In genomic region chr1:156160000-156160743, GRCh38 we compare ENCODE assay signal across 2 cellular contexts.
A peak's percentile ranks its signal among the peaks of the same experiment; 100 is the strongest.
TF ChIP-seq lines count a peak whose summit lies in the region.

No MANE protein-coding gene starts in this region.

TF ChIP-seq in liver, 16 proteins besides CTCF, POLR2A, EP300 and RAD21:
- TF ChIP-seq NR2F2 (IDR thresholded peaks at IDR 0.05) = peak; percentile 93
- peak; percentile 16 to 56 for TF ChIP-seq GABPA (IDR thresholded peaks at IDR 0.05 in 1 of 2, conservative IDR thresholded peaks at IDR 0.05 in 1 of 2)
- TF ChIP-seq HNF4G (IDR thresholded peaks at IDR 0.05) = no peak

TF ChIP-seq in HepG2, 621 proteins besides CTCF, POLR2A, EP300 and RAD21:
- TF ChIP-seq ZNF224 (CRISPR knock-in tag; IDR thresholded peaks at IDR 0.05) (no peak), ZNF34 (CRISPR knock-in tag; IDR thresholded peaks at IDR 0.05; ENCODE audit: borderline replicate concordance) (no peak), ZNF501 (CRISPR knock-in tag; IDR thresholded peaks at IDR 0.05) (no peak), HOXA9 (CRISPR knock-in tag; IDR thresholded peaks at IDR 0.05; ENCODE audit: borderline replicate concordance) (no peak), ZNF564 (CRISPR knock-in tag; IDR thresholded peaks at IDR 0.05) (no peak), RBFOX2 (IDR thresholded peaks at IDR 0.05; ENCODE audit: low read depth, low read length) (no peak), GMEB2 (CRISPR knock-in tag; IDR thresholded peaks at IDR 0.05; ENCODE audit: low read depth) (no peak), SP2 (CRISPR knock-in tag; IDR thresholded peaks at IDR 0.05) (no peak), ZBTB14 (CRISPR knock-in tag; IDR thresholded peaks at IDR 0.05) (no peak), AHDC1 (CRISPR knock-in tag; IDR thresholded peaks at IDR 0.05; ENCODE audit: borderline replicate concordance) (no peak), SMAD1 (CRISPR knock-in tag; IDR thresholded peaks at IDR 0.05; ENCODE audit: borderline replicate concordance, low read depth) (no peak), ZNF784 (CRISPR knock-in tag; IDR thresholded peaks at IDR 0.05; ENCODE audit: borderline replicate concordance) (no peak), FOSL1 (CRISPR knock-in tag; IDR thresholded peaks at IDR 0.05; ENCODE audit: borderline replicate concordance) (no peak), SNAPC4 (CRISPR knock-in tag; IDR thresholded peaks at IDR 0.05) (no peak)
